ENCODE assay signal across 8 cellular contexts in genomic region chr1:120123813-120124212, GRCh38. TPM values are rescaled to one million over a fixed set of nuclear protein-coding genes. Genes with fewer than 3 reads are reported as not detected.
DNase-seq lines count a peak whose midpoint lies in the region; ATAC-seq and TF ChIP-seq lines count a peak whose summit lies in the region.
"Not testable (repeated sequence)": the region's sequence is repeated elsewhere in the genome, so short reads cannot be mapped to it uniquely, and the experiment has no call there.

No MANE protein-coding gene starts in this region.

- POLR2A ChIA-PET in activated CD4-positive, alpha-beta T cell treated with anti-CD3 and anti-CD28 coated beads for 36 hours (lab: Charles Lee); naive thymus-derived CD8-positive, alpha-beta T cell (lab: Charles Lee): not testable (repeated sequence)

- H3K36me3 Mint-ChIP-seq in activated CD4-positive, alpha-beta T cell treated with anti-CD3 and anti-CD28 coated beads for 36 hours (ENCODE audit: low read depth); naive thymus-derived CD8-positive, alpha-beta T cell: not testable (repeated sequence)

- H3K27me3 Mint-ChIP-seq in activated CD4-positive, alpha-beta T cell treated with anti-CD3 and anti-CD28 coated beads for 36 hours; naive thymus-derived CD8-positive, alpha-beta T cell: not testable (repeated sequence)

- CTCF ChIA-PET in activated CD4-positive, alpha-beta T cell treated with anti-CD3 and anti-CD28 coated beads for 36 hours (lab: Charles Lee) = not testable (repeated sequence)

- intact Hi-C loops in activated CD4-positive, alpha-beta T cell treated with anti-CD3 and anti-CD28 coated beads for 36 hours (cut with DNase I, micrococcal nuclease) = not testable (repeated sequence)

- H3K27ac Mint-ChIP-seq in activated CD4-positive, alpha-beta T cell treated with anti-CD3 and anti-CD28 coated beads for 36 hours = not testable (repeated sequence)
- peak overlapping the region in 1 of 10 donors; percentile 38 for H3K27ac Mint-ChIP-seq in naive thymus-derived CD8-positive, alpha-beta T cell

- H3K27ac ChIP-seq in HL-60 (replicated peaks) = not testable (repeated sequence)

- peaks cover 15% of the 10 kb centered on the region for H3K4me1 Mint-ChIP-seq in activated CD4-positive, alpha-beta T cell treated with anti-CD3 and anti-CD28 coated beads for 36 hours
- H3K4me1 Mint-ChIP-seq in naive thymus-derived CD8-positive, alpha-beta T cell = peaks cover 3 to 25% (median 17%) of the 10 kb centered on the region in 4 donors

- H3K9me3 Mint-ChIP-seq in activated CD4-positive, alpha-beta T cell treated with anti-CD3 and anti-CD28 coated beads for 36 hours (ENCODE audit: low read depth); naive thymus-derived CD8-positive, alpha-beta T cell: not testable (repeated sequence)

- TF ChIP-seq CTCF in AG10803 (conservative IDR thresholded peaks at IDR 0.05; ENCODE audit: low read length); HL-60 (IDR thresholded peaks at IDR 0.05; ENCODE audit: insufficient read depth, low read length); foreskin fibroblast (IDR thresholded peaks at IDR 0.05; ENCODE audit: low read depth, low read length): not testable (repeated sequence)

- peak; percentile 39 for DNase-seq in AG10803 (ENCODE audit: low read depth)
- DNase-seq in HL-60 (ENCODE audit: low read depth in 1 of 2, low spot score in 1 of 2) = peak; percentile 29 to 72
- peak; percentile 56 for DNase-seq in OCI-M1 (lab: John Stamatoyannopoulos, UW)
- DNase-seq in activated CD4-positive, alpha-beta T cell treated with anti-CD3 and anti-CD28 coated beads for 36 hours; naive thymus-derived CD8-positive, alpha-beta T cell: not testable (repeated sequence)
- peak; percentile 24 to 51 for DNase-seq in foreskin fibroblast

- ATAC-seq in GM18517 (IDR thresholded peaks at IDR 0.05; ENCODE audit: unreplicated experiment) (peak; percentile 40), GM21723 (IDR thresholded peaks at IDR 0.05; ENCODE audit: unreplicated experiment) (peak; percentile 47)
- peak; percentile 68 for ATAC-seq in activated CD4-positive, alpha-beta T cell treated with anti-CD3 and anti-CD28 coated beads for 36 hours
- peak; percentile 41 to 57 for ATAC-seq in naive thymus-derived CD8-positive, alpha-beta T cell

- H3K27me3 ChIP-seq in HL-60 (ENCODE audit: insufficient read depth, poor library complexity, severe bottlenecking) = not testable (repeated sequence)

- not testable (repeated sequence) for H3K4me3 ChIP-seq in AG10803 (ENCODE audit: low read length); HL-60 (replicated peaks; ENCODE audit: insufficient read depth, low read length); foreskin fibroblast (ENCODE audit: low read depth in 1 of 2, low read length in 2 of 2)

- not testable (repeated sequence) for H3K4me3 Mint-ChIP-seq in activated CD4-positive, alpha-beta T cell treated with anti-CD3 and anti-CD28 coated beads for 36 hours; naive thymus-derived CD8-positive, alpha-beta T cell

RNA-seq across cellular contexts. Expression of gene SEC22B, which starts 52.5 kb away (rescaled TPM):
- 10 to 100 TPM; 19.7 to 20.4 TPM for total RNA-seq in activated CD4-positive, alpha-beta T cell treated with anti-CD3 and anti-CD28 coated beads for 36 hours
- total RNA-seq in naive thymus-derived CD8-positive, alpha-beta T cell = 10 to 100 TPM; 46.0 to 49.9 TPM
- polyA plus RNA-seq in naive thymus-derived CD8-positive, alpha-beta T cell = 10 to 100 TPM; 15.8 to 17.8 (median 16.9) TPM

RNA-seq across cellular contexts. Expression of gene NOTCH2, which starts 54.4 kb away (rescaled TPM):
- 10 to 100 TPM; 41.9 to 51.6 TPM for total RNA-seq in activated CD4-positive, alpha-beta T cell treated with anti-CD3 and anti-CD28 coated beads for 36 hours
- 10 to 100 TPM; 57.8 to 65.2 TPM for total RNA-seq in naive thymus-derived CD8-positive, alpha-beta T cell
- 10 to 100 TPM; 17.8 to 21.6 (median 20.2) TPM for polyA plus RNA-seq in naive thymus-derived CD8-positive, alpha-beta T cell
